Comparison of ENCODE assay signal across 18 cellular contexts in the genomic region with DNA sequence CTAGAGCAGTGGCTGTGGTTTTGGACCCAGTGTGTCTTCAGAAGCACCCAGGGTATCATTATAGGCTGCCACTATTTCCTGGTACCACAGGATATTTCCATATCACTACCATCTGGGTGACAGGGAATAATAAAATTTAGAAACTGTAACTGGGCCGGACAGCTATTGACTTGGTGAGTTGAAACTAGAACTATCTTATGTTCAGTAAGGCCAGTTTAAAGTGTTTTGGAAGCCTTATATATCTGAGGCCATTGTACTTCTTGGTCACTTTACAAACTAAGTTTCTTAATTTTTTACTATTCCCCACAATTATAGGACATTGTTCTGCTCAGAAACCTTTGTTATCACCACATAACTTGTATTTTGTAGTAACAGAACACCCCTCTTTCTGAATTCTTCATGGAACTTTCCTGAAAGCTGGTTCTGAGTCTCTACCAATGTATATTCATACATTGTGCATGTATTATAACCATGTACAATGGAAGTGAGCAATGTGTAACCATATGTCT. TPM values are rescaled to one million over a fixed set of nuclear protein-coding genes. Genes with fewer than 3 reads are reported as not detected.
DNase-seq lines count a peak whose midpoint lies in the region; ATAC-seq, FAIRE-seq and TF ChIP-seq lines count a peak whose summit lies in the region.
"Had no signal": no experiment of that assay in that cellular context is flagged by ENCODE, and none has a peak within 500 bp of the region (broad histone marks: within the 10 kb centered on the region; RNA-seq: fewer than 3 reads in every experiment).

No MANE protein-coding gene starts in this region.

- TF ChIP-seq POLR2A in HepG2 (IDR thresholded peaks at IDR 0.05; ENCODE audit: insufficient read depth in 1 of 2, low read depth in 2 of 2, low read length in 2 of 2) (no peak), right lobe of liver (IDR thresholded peaks at IDR 0.05) (no peak), GM12892 (IDR thresholded peaks at IDR 0.05; ENCODE audit: low read depth, low read length) (no peak)

- CTCF ChIA-PET in HepG2 (lab: Yijun Ruan, JAX; ENCODE audit: low intra/inter-chr PET ratio, low total read pairs): no interaction called here

- no peak overlapping the region for H3K27ac ChIP-seq in HepG2 (ENCODE audit: extremely low read length, insufficient read depth, low read length)
- H3K27ac ChIP-seq in right lobe of liver: no peak overlapping the region
- H3K27ac ChIP-seq in SK-N-MC: peak overlapping the region; percentile 32; the same call in 1 of the 2 replicates
- peak overlapping the region; percentile 27 for H3K27ac ChIP-seq in neutrophil
- H3K27ac ChIP-seq: RWPE1 had no signal

- H3K27me3 ChIP-seq in HepG2 (ENCODE audit: control insufficient read depth in 1 of 2, insufficient read depth in 2 of 2, low read length in 2 of 2): no peaks in the 10 kb centered on the region
- H3K27me3 ChIP-seq in right lobe of liver: no peaks in the 10 kb centered on the region
- no peaks in the 10 kb centered on the region for H3K27me3 ChIP-seq in neutrophil
- no peaks in the 10 kb centered on the region for H3K27me3 ChIP-seq in H7 (ENCODE audit: control insufficient read depth, insufficient read depth, low read length)

- H3K9me3 ChIP-seq in HepG2 (ENCODE audit: low read length): no peaks in the 10 kb centered on the region
- no peaks in the 10 kb centered on the region for H3K9me3 ChIP-seq in right lobe of liver
- no peaks in the 10 kb centered on the region for H3K9me3 ChIP-seq in SK-N-MC (ENCODE audit: low read depth, low read length)
- H3K9me3 ChIP-seq in neutrophil: no peaks in the 10 kb centered on the region

- peaks cover 4% of the 10 kb centered on the region; the same call in 1 of the 2 replicates for H4K20me1 ChIP-seq in HepG2 (ENCODE audit: insufficient read depth, low read length)

- 93% methylated on average over 1 of the region's 1 CpG for WGBS in HepG2 (ENCODE audit: low lambda C conversion rate)
- WGBS in right lobe of liver (ENCODE audit: insufficient coverage, low coverage, low lambda C conversion rate, missing lambda C conversion rate): 80% methylated on average over 1 of the region's 1 CpG

- POLR2A ChIA-PET in HepG2 (lab: Yijun Ruan, JAX): no interaction called here

- in situ Hi-C loops in HepG2 (cut with HindIII; ENCODE audit: extremely low pct_ligation_motif_present, low pct_unique_long_range_greater_than_20kb): no loop called here

- no TSS peak for BruUV-seq in HepG2 (replicated peaks; lab: Mats Ljungman, UMichigan)

- H2AFZ ChIP-seq in HepG2 (ENCODE audit: low read length): no peak overlapping the region

- no peak overlapping the region for H3K9ac ChIP-seq in HepG2 (ENCODE audit: insufficient read depth, low read depth, low read length)
- no peak overlapping the region for H3K9ac ChIP-seq in SK-N-MC (ENCODE audit: insufficient read length)

- no peak overlapping the region for H3K4me2 ChIP-seq in HepG2 (ENCODE audit: low read depth, low read length)

- H3K4me1 ChIP-seq in HepG2 (ENCODE audit: insufficient read depth, low read length): peaks cover 76% of the 10 kb centered on the region
- peaks cover 0 to 33% (median 5%) of the 10 kb centered on the region in 4 donors for H3K4me1 ChIP-seq in right lobe of liver
- no peaks in the 10 kb centered on the region for H3K4me1 ChIP-seq in neutrophil (ENCODE audit: control insufficient read depth in 1 of 2, insufficient read depth in 1 of 2, low read depth in 1 of 2, low read length in 1 of 2)

- FAIRE-seq in HepG2 (lab: Jason Lieb, UNC): no peak
- FAIRE-seq in GM12892 (lab: Jason Lieb, UNC): no peak
- FAIRE-seq: H1 had no signal

- TF ChIP-seq CTCF in HepG2 (CRISPR knock-in tag; IDR thresholded peaks at IDR 0.05) (no peak), right lobe of liver (IDR thresholded peaks at IDR 0.05) (no peak), neutrophil (IDR thresholded peaks at IDR 0.05) (no peak)

- DNase-seq in DMS 273 (lab: John Stamatoyannopoulos, UW; ENCODE audit: unreplicated experiment): peak; percentile 35
- DNase-seq in DMS 273 treated with DMSO at 0.1 percent for 48 hours (lab: John Stamatoyannopoulos, UW): no peak
- DNase-seq in HepG2 (ENCODE audit: low spot score): no peak
- no peak for DNase-seq in right lobe of liver
- no peak for DNase-seq in SK-N-MC (ENCODE audit: low read depth, low spot score)
- no peak for DNase-seq in GM12892 (ENCODE audit: insufficient read length)
- no peak for DNase-seq in H7
- DNase-seq: 8988T; DMS153; Karpas-422; NCI-H1436; NCI-H1930; NCI-H345; NCI-H524 treated with DMSO at 0.1 percent for 48 hours; NK-92 treated with Interleukin-12 subunit alpha and Interleukin-12 subunit beta, amount 100 ng/mL, for 24 hours had no signal

- H3K36me3 ChIP-seq in HepG2 (replicated peaks in 1 of 2; ENCODE audit: control insufficient read depth in 1 of 2, insufficient read depth in 2 of 2, low read length in 2 of 2) (peaks cover 2 to 9% of the 10 kb centered on the region in 2 experiments; a peak in 3 of 5 replicates), right lobe of liver (peaks cover 0 to 15% (median 10%) of the 10 kb centered on the region in 4 donors), SK-N-MC (ENCODE audit: insufficient read depth, low read length) (peaks cover 38% of the 10 kb centered on the region), neutrophil (peaks cover 74% of the 10 kb centered on the region), H7 (replicated peaks; ENCODE audit: control insufficient read depth, insufficient read depth, low read length) (peaks cover 5% of the 10 kb centered on the region)

- TF ChIP-seq RAD21 in HepG2 (CRISPR knock-in tag; IDR thresholded peaks at IDR 0.05): no peak

- intact Hi-C loops in HepG2 (cut with micrococcal nuclease; ENCODE audit: unreplicated experiment) (no loop called here), right lobe of liver (cut with DNase I) (no loop called here)

- no peaks in the 10 kb centered on the region for H3K79me2 ChIP-seq in HepG2 (ENCODE audit: insufficient read depth, low read length)

- TF ChIP-seq EP300 in HepG2 (IDR thresholded peaks at IDR 0.05; ENCODE audit: low read depth in 2 of 2, low read length in 2 of 2) (no peak), HepG2 (CRISPR knock-in tag; IDR thresholded peaks at IDR 0.05; ENCODE audit: borderline replicate concordance) (no peak)

- no peak for ATAC-seq in HepG2
- ATAC-seq in right lobe of liver: no peak

- H3K4me3 ChIP-seq in HepG2 (replicated peaks in 1 of 3; ENCODE audit: insufficient read depth in 1 of 3, low read depth in 2 of 3, low read length in 3 of 3) (no peak overlapping the region), right lobe of liver (no peak overlapping the region), SK-N-MC (no peak overlapping the region), neutrophil (ENCODE audit: low read depth in 1 of 2, low read length in 1 of 2) (no peak overlapping the region), H7 (ENCODE audit: insufficient read depth, low read depth, low read length) (no peak overlapping the region)

RNA-seq across cellular contexts. Expression of a gene that starts 34.0 kb away (rescaled TPM):
- total RNA-seq in HepG2 (2016; rRNA removed; fragmentation: Illumina TruSeq; extraction: Trizol): 164 and 194 TPM in 2 replicates
- total RNA-seq in HepG2 (2016; cell fraction: cytosol; rRNA removed; fragmentation: Illumina TruSeq; extraction: Trizol; ENCODE audit: low read depth): 40.6 and 48.2 TPM in 2 replicates
- total RNA-seq in HepG2 (2016; cell fraction: insoluble cytoplasmic fraction; rRNA removed; fragmentation: Illumina TruSeq; extraction: Trizol): 167 and 194 TPM in 2 replicates
- 70.7 and 78.1 TPM in 2 replicates for total RNA-seq in HepG2 (2016; cell fraction: membrane; rRNA removed; fragmentation: Illumina TruSeq; extraction: Trizol)
- total RNA-seq in HepG2 (2016; cell fraction: nucleus; rRNA removed; fragmentation: Illumina TruSeq; extraction: Trizol): 198 and 199 TPM in 2 replicates
- 140 and 150 TPM in 2 replicates for polyA plus RNA-seq in HepG2 (2011; rRNA removed)
- polyA plus RNA-seq in HepG2 (2011; cell fraction: cytosol; rRNA removed): 114 and 115 TPM in 2 replicates
- 159 and 219 TPM in 2 replicates for polyA plus RNA-seq in HepG2 (2011; cell fraction: nucleus; rRNA removed)
- polyA plus RNA-seq in HepG2 (2012): 92.3 and 112 TPM in 2 replicates
- 18.1 and 20.9 TPM in 2 replicates for polyA plus RNA-seq in HepG2 (2016; cell fraction: cytosol; fragmentation: Illumina TruSeq; extraction: Trizol; ENCODE audit: low read depth)
- polyA plus RNA-seq in HepG2 (2016; cell fraction: insoluble cytoplasmic fraction; fragmentation: Illumina TruSeq; extraction: Trizol; ENCODE audit: low read depth): 223 and 226 TPM in 2 replicates
- 45.3 and 50.8 TPM in 2 replicates for polyA plus RNA-seq in HepG2 (2016; cell fraction: membrane; fragmentation: Illumina TruSeq; extraction: Trizol; ENCODE audit: low read depth)
- polyA plus RNA-seq in HepG2 (2016; cell fraction: nucleus; fragmentation: Illumina TruSeq; extraction: Trizol; ENCODE audit: insufficient read depth, low read depth): 168 and 187 TPM in 2 replicates
- polyA minus RNA-seq in HepG2 (2011; rRNA and poly(A)+ RNA removed; ENCODE audit: low replicate concordance): 218 and 342 TPM in 2 replicates
- polyA minus RNA-seq in HepG2 (2011; cell fraction: cytosol; rRNA and poly(A)+ RNA removed): 88.9 and 92.0 TPM in 2 replicates
- 313 and 333 TPM in 2 replicates for polyA minus RNA-seq in HepG2 (2011; cell fraction: nucleus; rRNA and poly(A)+ RNA removed)
- 10 to 100 TPM; 48.0 to 91.1 (median 68.7) TPM for total RNA-seq in right lobe of liver
- 149 TPM for polyA plus RNA-seq in GM12892 (2012; ENCODE audit: missing spikeins)
- 132 and 135 TPM in 2 replicates for total RNA-seq in H7 (2014; rRNA removed; shearing (Covaris generic))

RNA-seq across cellular contexts. Expression of a gene that starts 42.0 kb away (rescaled TPM):
- total RNA-seq in HepG2 (2016; rRNA removed; fragmentation: Illumina TruSeq; extraction: Trizol): 33.0 and 41.9 TPM in 2 replicates
- total RNA-seq in HepG2 (2016; cell fraction: cytosol; rRNA removed; fragmentation: Illumina TruSeq; extraction: Trizol; ENCODE audit: low read depth): 9.0 and 9.5 TPM in 2 replicates
- total RNA-seq in HepG2 (2016; cell fraction: insoluble cytoplasmic fraction; rRNA removed; fragmentation: Illumina TruSeq; extraction: Trizol): 34.7 and 41.5 TPM in 2 replicates
- 11.8 and 12.8 TPM in 2 replicates for total RNA-seq in HepG2 (2016; cell fraction: membrane; rRNA removed; fragmentation: Illumina TruSeq; extraction: Trizol)
- total RNA-seq in HepG2 (2016; cell fraction: nucleus; rRNA removed; fragmentation: Illumina TruSeq; extraction: Trizol): 18.9 and 25.5 TPM in 2 replicates
- 13.4 and 16.2 TPM in 2 replicates for polyA plus RNA-seq in HepG2 (2011; rRNA removed)
- 9.4 and 10.6 TPM in 2 replicates for polyA plus RNA-seq in HepG2 (2011; cell fraction: cytosol; rRNA removed)
- polyA plus RNA-seq in HepG2 (2011; cell fraction: nucleus; rRNA removed): 14.6 and 14.9 TPM in 2 replicates
- 16.5 and 22.8 TPM in 2 replicates for polyA plus RNA-seq in HepG2 (2012)
- 4.4 and 6.4 TPM in 2 replicates for polyA plus RNA-seq in HepG2 (2016; cell fraction: cytosol; fragmentation: Illumina TruSeq; extraction: Trizol; ENCODE audit: low read depth)
- 30.1 and 31.8 TPM in 2 replicates for polyA plus RNA-seq in HepG2 (2016; cell fraction: insoluble cytoplasmic fraction; fragmentation: Illumina TruSeq; extraction: Trizol; ENCODE audit: low read depth)
- polyA plus RNA-seq in HepG2 (2016; cell fraction: membrane; fragmentation: Illumina TruSeq; extraction: Trizol; ENCODE audit: low read depth): 6.8 and 8.1 TPM in 2 replicates
- 37.3 and 41.0 TPM in 2 replicates for polyA plus RNA-seq in HepG2 (2016; cell fraction: nucleus; fragmentation: Illumina TruSeq; extraction: Trizol; ENCODE audit: insufficient read depth, low read depth)
- 8.8 and 11.5 TPM in 2 replicates for polyA minus RNA-seq in HepG2 (2011; rRNA and poly(A)+ RNA removed; ENCODE audit: low replicate concordance)
- 6.3 and 6.9 TPM in 2 replicates for polyA minus RNA-seq in HepG2 (2011; cell fraction: cytosol; rRNA and poly(A)+ RNA removed)
- polyA minus RNA-seq in HepG2 (2011; cell fraction: nucleus; rRNA and poly(A)+ RNA removed): 8.2 and 15.4 TPM in 2 replicates
- total RNA-seq in right lobe of liver: 1 to 10 TPM; 7.1 to 8.9 (median 7.3) TPM
- polyA plus RNA-seq in GM12892 (2012; ENCODE audit: missing spikeins): 26.7 TPM
- 52.4 and 73.0 TPM in 2 replicates for total RNA-seq in H7 (2014; rRNA removed; shearing (Covaris generic))

Comparison
In these comparisons a context has a peak if more than half of its experiments do, and no peak if none do; other contexts are left out.
1. H3K27ac ChIP-seq: peak in SK-N-MC (single experiment) and neutrophil (single experiment); none in HepG2 (single experiment) and right lobe of liver (0 of 3).